ENCODE assay signal across 38 cellular contexts in the genomic region with DNA sequence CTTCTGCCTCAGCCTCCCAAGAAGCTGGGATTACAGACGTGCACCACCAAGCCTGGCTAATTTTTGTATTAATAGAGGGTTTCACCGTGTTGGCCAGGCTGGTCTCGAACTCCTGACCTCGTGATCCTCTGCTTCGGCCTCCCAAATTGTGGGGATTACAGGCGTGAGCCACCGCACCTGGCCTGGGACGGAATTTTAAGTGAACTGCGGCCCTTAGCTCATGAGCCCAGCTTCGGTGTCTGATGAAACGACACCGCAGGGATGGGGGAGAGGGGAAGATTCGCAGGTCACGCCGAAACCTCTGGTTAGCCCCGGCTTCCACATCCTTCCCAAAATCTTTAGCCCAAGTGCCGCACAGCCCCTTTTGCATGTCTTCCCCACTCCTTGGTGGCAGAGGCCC. TPM values are rescaled to one million over a fixed set of nuclear protein-coding genes. Genes with fewer than 3 reads are reported as not detected.
"Had no signal": no experiment of that assay in that cellular context is flagged by ENCODE, and none has a peak within 500 bp of the region (broad histone marks: within the 10 kb centered on the region; RNA-seq: fewer than 3 reads in every experiment).

No MANE protein-coding gene starts in this region.

- H3K4me3 ChIP-seq: MG63 had no signal

- H3K27ac ChIP-seq: KMS-11 had no signal

- DNase-seq: Karpas-422, Kasumi-1, KG1, MG63, MM.1S, MV-4-11, NCI-H1048, NCI-H1092, NCI-H1092 treated with DMSO at 0.1 percent for 48 hours, NCI-H1105, NCI-H1105 treated with DMSO at 0.1 percent for 48 hours, NCI-H1417, NCI-H1417 treated with DMSO at 0.1 percent for 48 hours, NCI-H1436, NCI-H1436 treated with DMSO at 0.1 percent for 48 hours, NCI-H146, NCI-H1694, NCI-H1694 treated with DMSO at 0.1 percent for 48 hours, NCI-H187, NCI-H187 treated with DMSO at 0.1 percent for 48 hours, NCI-H1930, NCI-H2029, NCI-H2029 treated with DMSO at 0.1 percent for 48 hours, NCI-H2081, NCI-H2081 treated with DMSO at 0.1 percent for 48 hours, NCI-H2107, NCI-H2171, NCI-H2171 treated with DMSO at 0.1 percent for 48 hours, NCI-H2227 treated with DMSO at 0.1 percent for 48 hours, NCI-H226, NCI-H345, NCI-H446, NCI-H446 treated with DMSO at 0.1 percent for 48 hours had no signal

- H3K36me3 ChIP-seq: MG63 had no signal

- H3K27me3 ChIP-seq: MG63 had no signal

RNA-seq across cellular contexts. Expression of a gene that starts 39.1 kb away (rescaled TPM):
- total RNA-seq: LHCN-M2, M059J, MCF 10A had no signal

RNA-seq across cellular contexts. Expression of a gene that starts 45.6 kb away (rescaled TPM):
- total RNA-seq: LHCN-M2, M059J, MCF 10A, NCI-H460 had no signal

RNA-seq across cellular contexts. Expression of a gene that starts 56.9 kb away (rescaled TPM):
- total RNA-seq: LHCN-M2, M059J, MCF 10A, NCI-H460 had no signal
